In genomic region chr4:37822220-37822619, GRCh38 we compare ENCODE assay signal across 16 cellular contexts. TPM values are rescaled to one million over a fixed set of nuclear protein-coding genes. Genes with fewer than 3 reads are reported as not detected.
DNase-seq lines count a peak whose midpoint lies in the region; ATAC-seq and TF ChIP-seq lines count a peak whose summit lies in the region.
"Had no signal": no experiment of that assay in that cellular context is flagged by ENCODE, and none has a peak within 500 bp of the region (broad histone marks: within the 10 kb centered on the region; RNA-seq: fewer than 3 reads in every experiment).

No MANE protein-coding gene starts in this region.

- TF ChIP-seq CTCF in C4-2B (conservative IDR thresholded peaks at IDR 0.05) (no peak), IMR-90 (conservative IDR thresholded peaks at IDR 0.05; ENCODE audit: low read depth, low read length) (no peak)

- peaks cover 0 to 3% of the 10 kb centered on the region in 2 experiments; a peak in 1 of 4 replicates for H3K79me1 ChIP-seq in IMR-90 (ENCODE audit: low read depth in 1 of 2, low read length in 2 of 2)

- intact Hi-C loops in IMR-90 (cut with micrococcal nuclease): no loop called here

- no TSS peak for BruUV-seq in IMR-90 (replicated peaks; lab: Mats Ljungman, UMichigan)

- no peak overlapping the region for H4K8ac ChIP-seq in IMR-90 (ENCODE audit: low read depth in 2 of 2, low read length in 2 of 2)

- H2AFZ ChIP-seq in IMR-90 (replicated peaks; ENCODE audit: low read length, poor library complexity): no peak overlapping the region

- no peak for TF ChIP-seq RAD21 in IMR-90 (IDR thresholded peaks at IDR 0.05; ENCODE audit: low read length)

- H3K27ac ChIP-seq in C4-2B: peak overlapping the region; percentile 45; the same call in 1 of the 2 replicates
- no peak overlapping the region for H3K27ac ChIP-seq in IMR-90 (ENCODE audit: insufficient read depth, low read length)
- H3K27ac ChIP-seq: suprapubic skin had no signal

- H2BK15ac ChIP-seq in IMR-90 (ENCODE audit: low read depth, low read length): no peak overlapping the region

- H3K56ac ChIP-seq in IMR-90 (ENCODE audit: extremely low read depth, insufficient read depth, low read length): no peak overlapping the region

- H3K9me1 ChIP-seq in IMR-90 (ENCODE audit: insufficient read depth, low read length): no peaks in the 10 kb centered on the region

- no peak overlapping the region for H2BK20ac ChIP-seq in IMR-90 (ENCODE audit: low read depth, low read length)

- no peak overlapping the region for H2AK5ac ChIP-seq in IMR-90 (ENCODE audit: low read depth, low read length)

- ATAC-seq in IMR-90 (ENCODE audit: low read depth) (no peak), HG03432 (IDR thresholded peaks at IDR 0.05; ENCODE audit: unreplicated experiment) (no peak)
- ATAC-seq: left colon, natural killer cell had no signal

- dilution Hi-C loops in IMR-90 (cut with HindIII; ENCODE audit: low sequenced_read_pairs, unreplicated experiment): no loop called here

- CTCF ChIA-PET in IMR-90 (lab: Yijun Ruan, JAX): no interaction called here

- no peak for DNase-seq in IMR-90
- peak; percentile 86 for DNase-seq in NCI-H748 (lab: John Stamatoyannopoulos, UW; ENCODE audit: unreplicated experiment)
- peak; percentile 54 for DNase-seq in left kidney (ENCODE audit: low read depth, low spot score)
- DNase-seq in activated gamma-delta T cell treated with Interleukin-2 at 50 U/mL for 16 hours: no peak
- DNase-seq in stimulated activated CD4-positive, alpha-beta T cell treated with anti-CD3 and anti-CD28 coated beads, Interleukin-2, amount 100 ng/mL, for 24 hours: no peak
- DNase-seq in COLO829 (ENCODE audit: low spot score): no peak
- DNase-seq: activated CD4-positive, alpha-beta T cell treated with anti-CD3 and anti-CD28 coated beads for 48 hours; activated T-cell treated with anti-CD3 and anti-CD28 coated beads, Interleukin-2, amount 50 U/mL, for 1 hour; effector CD4-positive, alpha-beta T cell; left colon; natural killer cell; NCI-H226; T1000 had no signal

- H3K4ac ChIP-seq in IMR-90 (ENCODE audit: low read depth, low read length): no peak overlapping the region

- TF ChIP-seq POLR2A in IMR-90 (IDR thresholded peaks at IDR 0.05; ENCODE audit: low read depth, low read length): no peak

- in situ Hi-C loops in IMR-90 (cut with MboI; ENCODE audit: low sequenced_read_pairs): no loop called here

- no peak overlapping the region for H3K14ac ChIP-seq in IMR-90 (replicated peaks; ENCODE audit: low read depth, low read length)

- H3K4me1 ChIP-seq in IMR-90 (ENCODE audit: control insufficient read depth, insufficient read depth, low read length): no peaks in the 10 kb centered on the region

- POLR2A ChIA-PET in IMR-90 (lab: Charles Lee; ENCODE audit: unreplicated experiment): no interaction called here

- no peak overlapping the region for H4K5ac ChIP-seq in IMR-90 (ENCODE audit: low read depth, low read length)

- no peak overlapping the region for H3K18ac ChIP-seq in IMR-90 (ENCODE audit: low read depth, low read length)

- no peak overlapping the region for H2BK120ac ChIP-seq in IMR-90 (ENCODE audit: low read depth, low read length)

- no peak overlapping the region for H2BK5ac ChIP-seq in IMR-90 (ENCODE audit: low read depth, low read length, poor library complexity, severe bottlenecking)

- H3K9me3 ChIP-seq in IMR-90 (ENCODE audit: control insufficient read depth, insufficient read depth, low read length): no peaks in the 10 kb centered on the region
- H3K9me3 ChIP-seq: suprapubic skin had no signal

- no peak overlapping the region for H3K4me3 ChIP-seq in IMR-90 (ENCODE audit: insufficient read depth, low read depth, low read length)
- H3K4me3 ChIP-seq: suprapubic skin had no signal

- no peaks in the 10 kb centered on the region for H3K36me3 ChIP-seq in IMR-90 (ENCODE audit: control insufficient read depth, insufficient read depth, low read length)
- H3K36me3 ChIP-seq: suprapubic skin had no signal

- H4K20me1 ChIP-seq in IMR-90 (ENCODE audit: insufficient read depth, low read length): no peaks in the 10 kb centered on the region; the same call in 1 of the 2 replicates

- H3K27me3 ChIP-seq in IMR-90 (ENCODE audit: control insufficient read depth, insufficient read depth, low read length): no peaks in the 10 kb centered on the region
- H3K27me3 ChIP-seq: suprapubic skin had no signal

- whole genome bisulfite sequencing in IMR-90 (ENCODE audit: extremely low coverage in 2 of 2, insufficient read length in 1 of 2), 2 experiments: 0% methylated on average over 1 of the region's 4 CpGs; no CpG with 5 or more reads in 1 of the 2 experiments

- no peak overlapping the region for H3K23ac ChIP-seq in IMR-90 (ENCODE audit: low read depth, low read length)

- no peak overlapping the region for H2AK9ac ChIP-seq in IMR-90 (replicated peaks; ENCODE audit: low read depth, low read length, poor library complexity)

- H3K4me2 ChIP-seq in IMR-90 (ENCODE audit: low read depth, low read length): no peak overlapping the region

- no peak overlapping the region for H4K91ac ChIP-seq in IMR-90 (ENCODE audit: insufficient read depth, low read depth, low read length)

- no peak overlapping the region for H3K9ac ChIP-seq in IMR-90 (ENCODE audit: low read depth, low read length)

TF ChIP-seq in IMR-90, 13 proteins besides CTCF, POLR2A, EP300 and RAD21:
- TF ChIP-seq MAZ (IDR thresholded peaks at IDR 0.05; ENCODE audit: borderline replicate concordance, low read depth, low read length) (no peak), USF2 (IDR thresholded peaks at IDR 0.05; ENCODE audit: low read depth, low read length) (no peak), MXI1 (IDR thresholded peaks at IDR 0.05; ENCODE audit: borderline replicate concordance, low read depth, low read length) (no peak), RCOR1 (IDR thresholded peaks at IDR 0.05; ENCODE audit: insufficient replicate concordance, low read length) (no peak), ELK1 (IDR thresholded peaks at IDR 0.05; ENCODE audit: borderline replicate concordance, low read depth, low read length) (no peak), BHLHE40 (IDR thresholded peaks at IDR 0.05; ENCODE audit: low read depth, low read length) (no peak), CHD1 (IDR thresholded peaks at IDR 0.05; ENCODE audit: low read depth, low read length) (no peak), MAFK (IDR thresholded peaks at IDR 0.05; ENCODE audit: low read depth, low read length) (peak; percentile 48)

RNA-seq across cellular contexts. Expression of gene PGM2, which starts 4.3 kb away (rescaled TPM):
- total RNA-seq in IMR-90 (2012; rRNA removed): 26.2 and 32.2 TPM in 2 replicates
- 15.5 and 18.7 TPM in 2 replicates for polyA plus RNA-seq in IMR-90 (2012; rRNA removed)
- 12.9 and 30.1 TPM in 2 replicates for polyA plus RNA-seq in IMR-90 (2012; cell fraction: cytosol; rRNA removed)
- polyA plus RNA-seq in IMR-90 (2012; cell fraction: nucleus; rRNA removed; ENCODE audit: low replicate concordance): 9.0 and 20.7 TPM in 2 replicates

Comparison
In these comparisons a context has a peak if more than half of its experiments do, and no peak if none do; other contexts are left out.
1. DNase-seq: peak in NCI-H748 (single experiment) and left kidney (single experiment); none in IMR-90 (single experiment), activated gamma-delta T cell treated with Interleukin-2 at 50 U/mL for 16 hours (single experiment), stimulated activated CD4-positive, alpha-beta T cell treated with anti-CD3 and anti-CD28 coated beads, Interleukin-2, amount 100 ng/mL, for 24 hours (0 of 2) and COLO829 (single experiment).